8 cellular contexts compared by ENCODE assay signal in genomic region chr11:2305862-2306823, GRCh38. TPM values are rescaled to one million over a fixed set of nuclear protein-coding genes. Genes with fewer than 3 reads are reported as not detected.
A peak's percentile ranks its signal among the peaks of the same experiment; 100 is the strongest.
DNase-seq lines count a peak whose midpoint lies in the region; ATAC-seq lines count a peak whose summit lies in the region.

No MANE protein-coding gene starts in this region.

- no peaks in the 10 kb centered on the region for H3K27me3 Mint-ChIP-seq in CD8-positive, alpha-beta memory T cell
- H3K27me3 Mint-ChIP-seq in T-helper 17 cell = no peaks in the 10 kb centered on the region

- intact Hi-C loops in posterior vena cava (cut with DNase I) = loop anchor here (2.0 to 10.0 kb wide), 4 partner anchors 111 to 589 kb away; partner anchors contain the start of gene CDKN1C (in 1 of the 2)

- H3K36me3 Mint-ChIP-seq in CD8-positive, alpha-beta memory T cell = peaks cover 0 to 8% (median 0%) of the 10 kb centered on the region in 3 donors
- H3K36me3 Mint-ChIP-seq in T-helper 17 cell (ENCODE audit: low read depth) = peaks cover 3% of the 10 kb centered on the region

- ATAC-seq in T-helper 17 cell (peak; percentile 16), HG03045 (IDR thresholded peaks at IDR 0.05; ENCODE audit: unreplicated experiment) (no peak), HG02840 (IDR thresholded peaks at IDR 0.05; ENCODE audit: low FRiP score, unreplicated experiment) (no peak)

- H3K27ac Mint-ChIP-seq in CD8-positive, alpha-beta memory T cell = peak overlapping the region; percentile 87 to 99 (median 92)
- H3K27ac Mint-ChIP-seq in T-helper 17 cell = peak overlapping the region; percentile 88

- H3K4me3 ChIP-seq in CD8-positive, alpha-beta memory T cell (ENCODE audit: low read length) = peak overlapping the region; percentile 70

- no peaks in the 10 kb centered on the region for H3K9me3 ChIP-seq in CD8-positive, alpha-beta memory T cell (ENCODE audit: low read length)
- no peaks in the 10 kb centered on the region for H3K9me3 ChIP-seq in T-helper 17 cell (ENCODE audit: control insufficient read depth, low read length, poor library complexity, severe bottlenecking)

- peaks cover 47% of the 10 kb centered on the region for H3K4me1 ChIP-seq in CD8-positive, alpha-beta memory T cell (ENCODE audit: insufficient read depth, low read length)

- H3K27me3 ChIP-seq in CD8-positive, alpha-beta memory T cell (ENCODE audit: insufficient read depth, low read length, poor library complexity, severe bottlenecking) = no peaks in the 10 kb centered on the region

- no peak overlapping the region for H3K27ac ChIP-seq in CD8-positive, alpha-beta memory T cell (ENCODE audit: low read depth, low read length)

- peak in 3 of 5 donors; percentile 21 to 43 (median 23) for DNase-seq in CD8-positive, alpha-beta memory T cell
- DNase-seq in T-helper 17 cell (peak in 1 of 3 donors; percentile 5), fibroblast of peridontal ligament (ENCODE audit: extremely low read depth) (peak; percentile 92), posterior vena cava (ENCODE audit: low spot score) (peak; percentile 91), NCI-H82 (lab: John Stamatoyannopoulos, UW) (no peak), amygdala (lab: John Stamatoyannopoulos, UW) (no peak)

- POLR2A ChIA-PET in CD8-positive, alpha-beta memory T cell (lab: Charles Lee) = interaction anchor here (0.6 to 3.5 kb wide), 6 partner anchors 71 to 612 kb away, joined by 3 to 19 read pairs (median 6); partner anchors contain the start of genes CD81 and TSSC4

- H3K4me3 Mint-ChIP-seq in CD8-positive, alpha-beta memory T cell = peak overlapping the region; percentile 77 to 98 (median 94)
- peak overlapping the region; percentile 84 for H3K4me3 Mint-ChIP-seq in T-helper 17 cell

- no peaks in the 10 kb centered on the region for H3K9me3 Mint-ChIP-seq in CD8-positive, alpha-beta memory T cell

- H3K36me3 ChIP-seq in CD8-positive, alpha-beta memory T cell (ENCODE audit: insufficient read depth, low read length) = no peaks in the 10 kb centered on the region

- peaks cover 26 to 60% (median 34%) of the 10 kb centered on the region in 3 donors for H3K4me1 Mint-ChIP-seq in CD8-positive, alpha-beta memory T cell
- H3K4me1 Mint-ChIP-seq in T-helper 17 cell = peaks cover 19% of the 10 kb centered on the region

- CTCF ChIA-PET in CD8-positive, alpha-beta memory T cell (lab: Charles Lee) = interaction anchor here (0.7 to 9.7 kb wide), 25 partner anchors 11 to 581 kb away, joined by 3 to 317 read pairs (median 6); partner anchors contain the start of genes ASCL2, CD81 and TSSC4

RNA-seq across cellular contexts. Expression of gene TSPAN32, which starts 4.3 kb away (rescaled TPM):
- total RNA-seq in CD8-positive, alpha-beta memory T cell = 1 to 10 TPM; 6.6 to 7.4 TPM
- 68.5 TPM for polyA plus RNA-seq in CD8-positive, alpha-beta memory T cell
- 10 to 100 TPM; 65.7 to 93.2 TPM for total RNA-seq in T-helper 17 cell
- total RNA-seq in posterior vena cava = 1 to 10 TPM in 1 of 2 donors, under 1 TPM in 1; 0.76 to 3.6 TPM

RNA-seq across cellular contexts. Expression of gene C11orf21, which starts 4.4 kb away (rescaled TPM):
- 1 to 10 TPM; 8.8 to 9.4 TPM for total RNA-seq in CD8-positive, alpha-beta memory T cell
- polyA plus RNA-seq in CD8-positive, alpha-beta memory T cell = 30.1 TPM
- 10 to 100 TPM; 50.1 to 89.1 TPM for total RNA-seq in T-helper 17 cell
- total RNA-seq in posterior vena cava = 1 to 10 TPM; 1.3 to 1.8 TPM

RNA-seq across cellular contexts. Expression of gene ASCL2, which starts 35.8 kb away (rescaled TPM):
- under 1 TPM; 0.22 to 0.55 TPM for total RNA-seq in CD8-positive, alpha-beta memory T cell
- 8.9 TPM for polyA plus RNA-seq in CD8-positive, alpha-beta memory T cell
- total RNA-seq in T-helper 17 cell = under 1 TPM in 1 of 2 donors, not detected in 1; 0.18 TPM
- under 1 TPM; 0.43 to 0.69 TPM for total RNA-seq in posterior vena cava

Comparison
In these comparisons a context has a peak if more than half of its experiments do, and no peak if none do; other contexts are left out.
1. DNase-seq: peak in CD8-positive, alpha-beta memory T cell (3 of 5), fibroblast of peridontal ligament (single experiment) and posterior vena cava (single experiment); none in NCI-H82 (single experiment) and amygdala (0 of 56).
2. RNA of gene TSPAN32, which starts 4.3 kb away (total RNA-seq): 65.7 to 93.2 TPM in T-helper 17 cell; 6.6 to 7.4 TPM in CD8-positive, alpha-beta memory T cell and 0.76 to 3.6 TPM in posterior vena cava; every median in the first group is over 4 times any median in the second.
3. RNA of gene C11orf21, which starts 4.4 kb away (total RNA-seq): 50.1 to 89.1 TPM in T-helper 17 cell; 8.8 to 9.4 TPM in CD8-positive, alpha-beta memory T cell and 1.3 to 1.8 TPM in posterior vena cava; every median in the first group is over 4 times any median in the second.